In genomic region chr13:77298403-77298802, GRCh38 we compare ENCODE assay signal across 10 cellular contexts. TPM values are rescaled to one million over a fixed set of nuclear protein-coding genes. Genes with fewer than 3 reads are reported as not detected.
A peak's percentile ranks its signal among the peaks of the same experiment; 100 is the strongest.
DNase-seq lines count a peak whose midpoint lies in the region; ATAC-seq and TF ChIP-seq lines count a peak whose summit lies in the region.
"Had no signal": no experiment of that assay in that cellular context is flagged by ENCODE, and none has a peak within 500 bp of the region (broad histone marks: within the 10 kb centered on the region; RNA-seq: fewer than 3 reads in every experiment).

No MANE protein-coding gene starts in this region.

- no peak for ATAC-seq in CD4-positive, CD25-positive, alpha-beta regulatory T cell (ENCODE audit: low read depth in 2 of 2)
- ATAC-seq in GM19455 (IDR thresholded peaks at IDR 0.05; ENCODE audit: unreplicated experiment) (peak; percentile 60), HG03103 (IDR thresholded peaks at IDR 0.05; ENCODE audit: low read depth, unreplicated experiment) (peak; percentile 81), T-helper 17 cell (peak; percentile 45)

- intact Hi-C loops in activated CD4-positive, alpha-beta memory T cell treated with anti-CD3 and anti-CD28 coated beads for 36 hours (cut with micrococcal nuclease): no loop called here

- H3K4me1 Mint-ChIP-seq in CD4-positive, CD25-positive, alpha-beta regulatory T cell: peaks cover 54 to 74% (median 68%) of the 10 kb centered on the region in 4 donors
- H3K4me1 Mint-ChIP-seq in T-helper 17 cell: peaks cover 41% of the 10 kb centered on the region
- peaks cover 46% of the 10 kb centered on the region for H3K4me1 Mint-ChIP-seq in activated CD4-positive, alpha-beta memory T cell treated with anti-CD3 and anti-CD28 coated beads for 36 hours (ENCODE audit: low read depth)

- peak overlapping the region; percentile 1 to 58 (median 7) for H3K27ac Mint-ChIP-seq in CD4-positive, CD25-positive, alpha-beta regulatory T cell
- H3K27ac Mint-ChIP-seq in T-helper 17 cell: no peak overlapping the region
- H3K27ac Mint-ChIP-seq in activated CD4-positive, alpha-beta memory T cell treated with anti-CD3 and anti-CD28 coated beads for 36 hours: no peak overlapping the region
- H3K27ac Mint-ChIP-seq: activated T-helper 1 cell treated with anti-CD3 and anti-CD28 coated beads, Interleukin-12 subunit alpha, Interleukin-12 subunit beta, Interleukin-2, Interleukin-4 antibody, amounts not matched to agents 30 ng/mL and 10 ng/mL and 1 ng/mL, durations not matched to agents 14 hours and 24 hours and 36 hours had no signal

- H3K4me3 ChIP-seq in CD4-positive, CD25-positive, alpha-beta regulatory T cell (ENCODE audit: low read depth, low read length): peak overlapping the region; percentile 27
- no peak overlapping the region for H3K4me3 ChIP-seq in osteoblast (ENCODE audit: insufficient read depth, low read length)
- H3K4me3 ChIP-seq: Peyer's patch had no signal

- no peaks in the 10 kb centered on the region for H3K27me3 Mint-ChIP-seq in CD4-positive, CD25-positive, alpha-beta regulatory T cell
- H3K27me3 Mint-ChIP-seq in T-helper 17 cell: no peaks in the 10 kb centered on the region
- no peaks in the 10 kb centered on the region for H3K27me3 Mint-ChIP-seq in activated CD4-positive, alpha-beta memory T cell treated with anti-CD3 and anti-CD28 coated beads for 36 hours

- CTCF ChIA-PET in activated CD4-positive, alpha-beta memory T cell treated with anti-CD3 and anti-CD28 coated beads for 36 hours (lab: Charles Lee): interaction anchor here (1.0 kb wide), 1 partner anchor 180 kb away, joined by 5 read pairs; no protein-coding TSS in a partner anchor

- H2AFZ ChIP-seq in osteoblast (ENCODE audit: low read length): no peak overlapping the region

- H3K36me3 ChIP-seq in CD4-positive, CD25-positive, alpha-beta regulatory T cell (ENCODE audit: control insufficient read depth, insufficient read depth, low read length): peaks cover 23% of the 10 kb centered on the region
- H3K36me3 ChIP-seq in osteoblast (ENCODE audit: insufficient read depth, low read length): peaks cover 9% of the 10 kb centered on the region
- H3K36me3 ChIP-seq: Peyer's patch had no signal

- H3K4me2 ChIP-seq in osteoblast (ENCODE audit: insufficient read depth, low read length): no peak overlapping the region

- H3K4me1 ChIP-seq in CD4-positive, CD25-positive, alpha-beta regulatory T cell (ENCODE audit: control insufficient read depth, insufficient read depth, low read length, poor library complexity, severe bottlenecking): peaks cover 36% of the 10 kb centered on the region
- peaks cover 20% of the 10 kb centered on the region for H3K4me1 ChIP-seq in osteoblast (ENCODE audit: insufficient read depth, low read length)

- H3K4me3 Mint-ChIP-seq in CD4-positive, CD25-positive, alpha-beta regulatory T cell: peak overlapping the region in 2 of 4 donors; percentile 11 to 43
- H3K4me3 Mint-ChIP-seq in T-helper 17 cell: peak overlapping the region; percentile 67
- H3K4me3 Mint-ChIP-seq in activated CD4-positive, alpha-beta memory T cell treated with anti-CD3 and anti-CD28 coated beads for 36 hours: no peak overlapping the region
- H3K4me3 Mint-ChIP-seq: activated T-helper 1 cell treated with anti-CD3 and anti-CD28 coated beads, Interleukin-12 subunit alpha, Interleukin-12 subunit beta, Interleukin-2, Interleukin-4 antibody, amounts not matched to agents 30 ng/mL and 10 ng/mL and 1 ng/mL, durations not matched to agents 14 hours and 24 hours and 36 hours had no signal

- H3K36me3 Mint-ChIP-seq in CD4-positive, CD25-positive, alpha-beta regulatory T cell: peaks cover 22% of the 10 kb centered on the region
- peaks cover 9% of the 10 kb centered on the region for H3K36me3 Mint-ChIP-seq in T-helper 17 cell (ENCODE audit: low read depth)
- H3K36me3 Mint-ChIP-seq in activated CD4-positive, alpha-beta memory T cell treated with anti-CD3 and anti-CD28 coated beads for 36 hours: peaks cover 19% of the 10 kb centered on the region

- no peaks in the 10 kb centered on the region for H3K27me3 ChIP-seq in CD4-positive, CD25-positive, alpha-beta regulatory T cell (ENCODE audit: control insufficient read depth, insufficient read depth, low read length)
- no peaks in the 10 kb centered on the region for H3K27me3 ChIP-seq in osteoblast (ENCODE audit: insufficient read depth, low read length)
- H3K27me3 ChIP-seq: Peyer's patch had no signal

- no peaks in the 10 kb centered on the region for H4K20me1 ChIP-seq in osteoblast (ENCODE audit: insufficient read depth, low read length)

- H3K27ac ChIP-seq in CD4-positive, CD25-positive, alpha-beta regulatory T cell (ENCODE audit: insufficient read depth, low read length, poor library complexity, severe bottlenecking): no peak overlapping the region
- H3K27ac ChIP-seq in osteoblast (ENCODE audit: low read depth, low read length): no peak overlapping the region

- H3K9me3 ChIP-seq in CD4-positive, CD25-positive, alpha-beta regulatory T cell (ENCODE audit: control insufficient read depth in 2 of 2, low read length in 2 of 2): no peaks in the 10 kb centered on the region
- no peaks in the 10 kb centered on the region for H3K9me3 ChIP-seq in T-helper 17 cell (ENCODE audit: control insufficient read depth, low read length, poor library complexity, severe bottlenecking)
- no peaks in the 10 kb centered on the region for H3K9me3 ChIP-seq in osteoblast (ENCODE audit: low read depth, low read length)
- H3K9me3 ChIP-seq: Peyer's patch had no signal

- POLR2A ChIA-PET in activated CD4-positive, alpha-beta memory T cell treated with anti-CD3 and anti-CD28 coated beads for 36 hours (lab: Charles Lee): no interaction called here

- no peak for TF ChIP-seq CTCF in osteoblast (IDR thresholded peaks at IDR 0.05; ENCODE audit: extremely low read depth, low read depth, low read length)

- peaks cover 49% of the 10 kb centered on the region for H3K79me2 ChIP-seq in osteoblast (ENCODE audit: insufficient read depth, low read length)

- no peak for DNase-seq in CD4-positive, CD25-positive, alpha-beta regulatory T cell
- DNase-seq in T-helper 17 cell (no peak), osteoblast (ENCODE audit: insufficient read length, low spot score, missing footprints) (no peak), SK-N-DZ (ENCODE audit: low spot score) (no peak)
- DNase-seq in activated CD4-positive, alpha-beta memory T cell treated with anti-CD3 and anti-CD28 coated beads for 36 hours: no peak
- DNase-seq in stimulated activated CD4-positive, alpha-beta T cell treated with anti-CD3 and anti-CD28 coated beads, Interleukin-4, amount 100 ng/mL, for 1 hour: no peak
- DNase-seq: Peyer's patch had no signal

- H3K9me3 Mint-ChIP-seq in CD4-positive, CD25-positive, alpha-beta regulatory T cell: no peaks in the 10 kb centered on the region
- no peaks in the 10 kb centered on the region for H3K9me3 Mint-ChIP-seq in activated CD4-positive, alpha-beta memory T cell treated with anti-CD3 and anti-CD28 coated beads for 36 hours
- H3K9me3 Mint-ChIP-seq: activated T-helper 1 cell treated with anti-CD3 and anti-CD28 coated beads, Interleukin-12 subunit alpha, Interleukin-12 subunit beta, Interleukin-2, Interleukin-4 antibody, amounts not matched to agents 30 ng/mL and 10 ng/mL and 1 ng/mL, durations not matched to agents 14 hours and 24 hours and 36 hours had no signal

RNA-seq across cellular contexts. Expression of gene MYCBP2, which starts 28.5 kb away (rescaled TPM):
- total RNA-seq in CD4-positive, CD25-positive, alpha-beta regulatory T cell: 189 TPM
- 10 to 100 TPM; 20.8 to 35.9 (median 26.4) TPM for polyA plus RNA-seq in CD4-positive, CD25-positive, alpha-beta regulatory T cell
- 100 to 1,000 TPM; 146 to 160 TPM for total RNA-seq in T-helper 17 cell
- 10 to 100 TPM; 67.3 to 79.4 TPM for total RNA-seq in activated CD4-positive, alpha-beta memory T cell treated with anti-CD3 and anti-CD28 coated beads for 36 hours
- total RNA-seq in osteoblast: 140 and 155 TPM in 2 replicates
- 74.6 and 78.1 TPM in 2 replicates for polyA plus RNA-seq in SK-N-DZ (2014; cell fraction: cytosol; rRNA removed)
- 78.6 and 86.6 TPM in 2 replicates for polyA plus RNA-seq in SK-N-DZ (2014; cell fraction: nucleus; rRNA removed)

Comparison
In these comparisons a context has a peak if more than half of its experiments do, and no peak if none do; other contexts are left out.
1. ATAC-seq: peak in GM19455 (single experiment), HG03103 (single experiment) and T-helper 17 cell (single experiment); none in CD4-positive, CD25-positive, alpha-beta regulatory T cell (0 of 2).
2. H3K27ac Mint-ChIP-seq: peak in CD4-positive, CD25-positive, alpha-beta regulatory T cell (3 of 3); none in T-helper 17 cell (single experiment) and activated CD4-positive, alpha-beta memory T cell treated with anti-CD3 and anti-CD28 coated beads for 36 hours (single experiment).